ENCODE assay signal across 8 cellular contexts in the genomic region with DNA sequence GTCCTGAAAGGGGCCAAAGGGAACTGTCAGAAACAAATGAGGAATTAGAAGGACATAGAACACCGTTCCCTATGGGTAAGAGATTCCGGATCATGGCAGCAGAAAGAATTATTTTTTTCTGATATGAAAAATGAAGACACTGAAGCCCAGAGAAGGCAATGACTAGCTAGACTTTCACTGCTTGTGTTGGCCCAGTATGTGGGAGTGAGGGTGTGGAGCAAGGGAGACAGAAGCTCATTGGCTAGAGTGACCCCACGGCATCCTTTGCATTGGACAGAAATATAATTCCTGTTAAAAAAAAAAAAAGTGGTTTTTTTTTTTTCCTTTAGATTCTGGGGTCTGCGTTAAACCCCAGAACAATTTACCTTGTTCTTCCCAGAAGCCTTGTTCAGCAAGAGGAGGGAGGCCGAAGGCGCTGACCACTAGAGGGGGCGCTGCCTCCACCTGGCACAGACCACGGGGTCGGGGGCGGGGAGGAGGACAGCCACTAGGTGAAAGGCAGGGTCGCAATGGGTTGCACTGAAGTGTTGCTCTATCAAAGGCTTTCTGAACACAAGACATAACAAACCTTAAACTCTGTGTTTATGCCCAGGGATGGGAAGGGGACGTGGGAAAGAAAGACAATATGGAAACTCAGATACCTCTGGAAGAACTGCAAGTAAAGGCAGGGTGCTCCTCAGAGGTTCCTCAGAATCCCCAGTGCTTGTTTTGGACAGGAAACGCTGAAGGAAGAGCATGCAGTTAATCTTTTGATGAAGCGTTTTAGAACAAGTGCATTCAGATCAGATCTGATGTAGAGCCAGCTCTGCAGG.
DNase-seq lines count a peak whose midpoint lies in the region; ATAC-seq, FAIRE-seq and TF ChIP-seq lines count a peak whose summit lies in the region.

No MANE protein-coding gene starts in this region.

- WGBS in smooth muscle cell (ENCODE audit: low lambda C conversion rate), result 25% methylated on average over 14 of the region's 14 CpGs

- H3F3A ChIP-seq in smooth muscle cell (ENCODE audit: low read depth), result no peaks in the 10 kb centered on the region

- no peak overlapping the region for H3K27ac ChIP-seq in HL-60 (replicated peaks)
- peak overlapping the region; percentile 71 for H3K27ac ChIP-seq in SJCRH30
- no peak overlapping the region for H3K27ac ChIP-seq in smooth muscle cell (ENCODE audit: low read depth)

- H3K9me3 ChIP-seq in SJCRH30 (replicated peaks) (no peaks in the 10 kb centered on the region), smooth muscle cell (replicated peaks; ENCODE audit: low read depth) (no peaks in the 10 kb centered on the region)

- DNase-seq in D721Med (ENCODE audit: insufficient read length, low spot score) (peak; percentile 52), HL-60 (ENCODE audit: low read depth in 1 of 2, low spot score in 1 of 2) (peak in 1 of 2 experiments; percentile 5), SJCRH30 (peak; percentile 80 to 85), globus pallidus (ENCODE audit: low spot score) (peak; percentile 3), smooth muscle cell (lab: John Stamatoyannopoulos, UW; ENCODE audit: unreplicated experiment) (peak; percentile 1), NCI-H2171 treated with DMSO at 0.1 percent for 48 hours (lab: John Stamatoyannopoulos, UW) (no peak)

- H3K4me3 ChIP-seq in HL-60 (replicated peaks; ENCODE audit: insufficient read depth, low read length) (no peak overlapping the region), SJCRH30 (peak overlapping the region; percentile 42), smooth muscle cell (no peak overlapping the region)

- no peak for ATAC-seq in HG02763 (IDR thresholded peaks at IDR 0.05; ENCODE audit: unreplicated experiment)
- no peak for ATAC-seq in GM21381 (IDR thresholded peaks at IDR 0.05; ENCODE audit: unreplicated experiment)

- H2AFZ ChIP-seq in smooth muscle cell (ENCODE audit: low read depth), result no peak overlapping the region

- no peaks in the 10 kb centered on the region for H4K20me1 ChIP-seq in smooth muscle cell (ENCODE audit: low read depth)

- no peak for FAIRE-seq in D721Med (lab: Jason Lieb, UNC)

- TF ChIP-seq CTCF in D721Med (IDR thresholded peaks at IDR 0.05; ENCODE audit: insufficient read depth, missing control alignments), result peak; percentile 85
- peak; percentile 27 for TF ChIP-seq CTCF in HL-60 (IDR thresholded peaks at IDR 0.05; ENCODE audit: insufficient read depth, low read length)
- TF ChIP-seq CTCF in smooth muscle cell (IDR thresholded peaks at IDR 0.05; ENCODE audit: borderline replicate concordance, insufficient read depth, poor library complexity, severe bottlenecking), result peak; percentile 83

- H3K9ac ChIP-seq in smooth muscle cell (ENCODE audit: low read depth), result no peak overlapping the region

- no peaks in the 10 kb centered on the region for H3K27me3 ChIP-seq in HL-60 (ENCODE audit: insufficient read depth, poor library complexity, severe bottlenecking)
- no peaks in the 10 kb centered on the region for H3K27me3 ChIP-seq in SJCRH30
- H3K27me3 ChIP-seq in smooth muscle cell (ENCODE audit: low read depth), result no peaks in the 10 kb centered on the region

- H3K4me2 ChIP-seq in smooth muscle cell, result no peak overlapping the region

- H3K36me3 ChIP-seq in SJCRH30, result no peaks in the 10 kb centered on the region
- no peaks in the 10 kb centered on the region for H3K36me3 ChIP-seq in smooth muscle cell (ENCODE audit: low read depth)

- peaks cover 7% of the 10 kb centered on the region; the same call in 1 of the 2 replicates for H3K4me1 ChIP-seq in SJCRH30
- peaks cover 17% of the 10 kb centered on the region for H3K4me1 ChIP-seq in smooth muscle cell (ENCODE audit: low read depth)

- H3K79me2 ChIP-seq in smooth muscle cell (ENCODE audit: low read depth), result no peaks in the 10 kb centered on the region

Comparison
In these comparisons a context has a peak if more than half of its experiments do, and no peak if none do; other contexts are left out.
1. CTCF ChIP-seq: peak in every context shown above with its lines; median percentile 85 in D721Med; 83 in smooth muscle cell; 27 in HL-60.